In genomic region chr11:18588297-18589252, GRCh38 we compare ENCODE assay signal across 1 cellular context.
TF ChIP-seq lines count a peak whose summit lies in the region.

TSS of gene UEVLD (minus strand) at chr11:18588734. CDS start at chr11:18588654, 80 bp downstream.

TF ChIP-seq in HepG2, 621 proteins besides CTCF, POLR2A, EP300 and RAD21 (continued from another document and continues in another):
- TF ChIP-seq HNF1A (IDR thresholded peaks at IDR 0.05; ENCODE audit: low read depth) = 0 out of 2 replicates have a peak, but pooled peaks have one; percentile 38
- peak; percentile 57; the same call in 1 of the 2 replicates for TF ChIP-seq HNF1A (CRISPR knock-in tag; IDR thresholded peaks at IDR 0.05; ENCODE audit: borderline replicate concordance)
- no peak for TF ChIP-seq ZNF292 (CRISPR knock-in tag; IDR thresholded peaks at IDR 0.05; ENCODE audit: borderline replicate concordance, low read depth)
- 0 out of 2 replicates have a peak, but pooled peaks have one; percentile 12 for TF ChIP-seq ZNF567 (CRISPR knock-in tag; IDR thresholded peaks at IDR 0.05; ENCODE audit: borderline replicate concordance)
- TF ChIP-seq ZNF180 (CRISPR knock-in tag; IDR thresholded peaks at IDR 0.05; ENCODE audit: borderline replicate concordance, low read depth) = 0 out of 2 replicates have a peak, but pooled peaks have one; percentile 26
- peak; percentile 56; the same call in 1 of the 2 replicates for TF ChIP-seq THAP9 (CRISPR knock-in tag; IDR thresholded peaks at IDR 0.05; ENCODE audit: borderline replicate concordance)
- TF ChIP-seq ZNF136 (CRISPR knock-in tag; IDR thresholded peaks at IDR 0.05; ENCODE audit: low read depth) = 0 out of 2 replicates have a peak, but pooled peaks have one; percentile 49
- TF ChIP-seq ZNF512 (CRISPR knock-in tag; IDR thresholded peaks at IDR 0.05) = no peak
- TF ChIP-seq TBX2 (CRISPR knock-in tag; IDR thresholded peaks at IDR 0.05; ENCODE audit: borderline replicate concordance) = peak; percentile 73; the same call in 1 of the 2 replicates
- TF ChIP-seq RXRA (CRISPR knock-in tag; IDR thresholded peaks at IDR 0.05) = peak; percentile 46; the same call in 1 of the 2 replicates
- TF ChIP-seq ZNF704 (CRISPR knock-in tag; IDR thresholded peaks at IDR 0.05; ENCODE audit: borderline replicate concordance) = peak; percentile 84; the same call in 1 of the 2 replicates
- TF ChIP-seq SMAD1 (CRISPR knock-in tag; IDR thresholded peaks at IDR 0.05; ENCODE audit: borderline replicate concordance, low read depth) = 0 out of 2 replicates have a peak, but pooled peaks have one; percentile 48
- peak; percentile 69; the same call in 1 of the 2 replicates for TF ChIP-seq ZNF577 (CRISPR knock-in tag; IDR thresholded peaks at IDR 0.05; ENCODE audit: borderline replicate concordance, low read depth)
- peak; percentile 71; the same call in 1 of the 2 replicates for TF ChIP-seq CREBL2 (CRISPR knock-in tag; IDR thresholded peaks at IDR 0.05; ENCODE audit: borderline replicate concordance)
- no peak for TF ChIP-seq KLF13 (CRISPR knock-in tag; IDR thresholded peaks at IDR 0.05)
- no peak for TF ChIP-seq ZSCAN5A (CRISPR knock-in tag; IDR thresholded peaks at IDR 0.05; ENCODE audit: borderline replicate concordance)
- 0 out of 2 replicates have a peak, but pooled peaks have one; percentile 53 for TF ChIP-seq PBX3 (CRISPR knock-in tag; IDR thresholded peaks at IDR 0.05; ENCODE audit: borderline replicate concordance)
- no peak for TF ChIP-seq ZNF496 (CRISPR knock-in tag; IDR thresholded peaks at IDR 0.05; ENCODE audit: insufficient replicate concordance)
- TF ChIP-seq NR2F1 (CRISPR knock-in tag; IDR thresholded peaks at IDR 0.05) = 0 out of 4 replicates have a peak, but pooled peaks of 1 of the 2 experiments have one; percentile 28
- TF ChIP-seq ZNF44 (CRISPR knock-in tag; IDR thresholded peaks at IDR 0.05) = peak; percentile 87; the same call in 1 of the 2 replicates
- peak; percentile 88; the same call in 1 of the 2 replicates for TF ChIP-seq MAZ (IDR thresholded peaks at IDR 0.05; ENCODE audit: borderline replicate concordance, low read depth, low read length)
- TF ChIP-seq MAZ (CRISPR knock-in tag; IDR thresholded peaks at IDR 0.05; ENCODE audit: low read depth) = peak; percentile 81
- peak; percentile 92 for TF ChIP-seq KDM5A (IDR thresholded peaks at IDR 0.05; ENCODE audit: borderline replicate concordance, low read length)
- TF ChIP-seq MEIS1 (CRISPR knock-in tag; IDR thresholded peaks at IDR 0.05; ENCODE audit: borderline replicate concordance) = peak; percentile 85; the same call in 1 of the 2 replicates
- peak; percentile 20 for TF ChIP-seq XRCC5 (optimal IDR thresholded peaks at IDR 0.05; ENCODE audit: low read length)
- TF ChIP-seq ZBTB10 (CRISPR knock-in tag; IDR thresholded peaks at IDR 0.05; ENCODE audit: borderline replicate concordance) = peak; percentile 78; the same call in 1 of the 2 replicates
- TF ChIP-seq ZNF451 (CRISPR knock-in tag; IDR thresholded peaks at IDR 0.05) = no peak
- TF ChIP-seq SMAD9 (CRISPR knock-in tag; IDR thresholded peaks at IDR 0.05) = peak; percentile 97
- TF ChIP-seq ZBED4 (CRISPR knock-in tag; IDR thresholded peaks at IDR 0.05; ENCODE audit: borderline replicate concordance) = peak; percentile 63
- no peak for TF ChIP-seq TFDP1 (CRISPR knock-in tag; IDR thresholded peaks at IDR 0.05; ENCODE audit: borderline replicate concordance)
